In the genomic region with DNA sequence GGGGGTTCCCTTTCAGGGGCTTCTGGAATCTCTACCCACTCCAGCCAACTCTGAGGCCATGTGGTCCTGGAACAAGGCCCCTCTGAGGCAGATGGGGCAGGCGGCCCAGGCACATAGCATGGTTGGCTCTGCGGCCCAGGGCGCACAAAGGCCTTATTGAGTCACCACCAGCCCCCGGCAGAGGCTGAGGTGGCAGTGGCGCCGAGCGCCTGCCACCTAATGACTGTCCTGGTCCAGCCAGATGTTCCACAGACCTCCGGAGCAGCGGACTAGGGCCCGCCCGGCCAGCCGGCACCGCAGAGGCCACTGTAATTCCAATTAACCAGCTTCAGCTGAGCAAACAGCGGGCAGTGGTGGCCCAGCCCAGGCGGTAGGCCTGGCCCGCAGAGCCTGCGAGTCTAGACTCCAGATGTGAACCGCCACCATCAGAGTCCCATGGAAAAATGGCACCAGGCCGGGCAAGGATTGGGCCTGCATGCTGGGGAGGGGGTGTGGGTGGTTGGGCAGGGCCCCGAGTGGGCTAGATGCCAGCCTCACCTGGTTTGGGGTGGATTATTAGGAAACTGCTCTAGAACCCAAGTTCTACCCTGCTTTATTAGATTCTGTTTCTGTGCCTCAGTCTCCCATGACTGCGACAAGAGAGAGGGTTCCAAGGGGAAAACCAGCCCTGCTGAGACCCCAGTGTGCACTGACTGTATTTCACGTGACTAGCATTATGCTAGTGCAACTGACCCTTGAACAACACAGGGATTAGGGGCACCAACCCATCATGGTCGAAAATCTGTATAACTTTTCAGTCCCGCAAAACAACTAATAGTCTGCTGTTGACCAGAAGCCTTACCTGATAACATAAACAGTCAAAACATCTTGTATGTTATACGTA, we compare ENCODE assay signal across 8 cellular contexts. TPM values are rescaled to one million over a fixed set of nuclear protein-coding genes. Genes with fewer than 3 reads are reported as not detected.
DNase-seq lines count a peak whose midpoint lies in the region; ATAC-seq and TF ChIP-seq lines count a peak whose summit lies in the region.

No MANE protein-coding gene starts in this region.

- TF ChIP-seq CTCF in lung (IDR thresholded peaks at IDR 0.05; ENCODE audit: control extremely low read depth, extremely low read depth), result no peak
- no peak for TF ChIP-seq CTCF in thyroid gland (IDR thresholded peaks at IDR 0.05)

- no peaks in the 10 kb centered on the region for H3K27me3 Mint-ChIP-seq in activated T-cell treated with anti-CD3 and anti-CD28 coated beads, Interleukin-2, amount 50 U/mL, for 72 hours (ENCODE audit: low read depth)
- no peaks in the 10 kb centered on the region for H3K27me3 Mint-ChIP-seq in activated naive CD8-positive, alpha-beta T cell

- no peak overlapping the region for H2AFZ ChIP-seq in Karpas-422 (ENCODE audit: low read length)

- no peak overlapping the region for H3K4me3 ChIP-seq in lung
- no peak overlapping the region for H3K4me3 ChIP-seq in thyroid gland (replicated peaks in 1 of 3)
- no peak overlapping the region for H3K4me3 ChIP-seq in Karpas-422 (ENCODE audit: low read length)

- no peaks in the 10 kb centered on the region for H3K9me3 ChIP-seq in lung (ENCODE audit: control insufficient read depth in 2 of 2, insufficient read depth in 1 of 2, low read length in 1 of 2)
- no peaks in the 10 kb centered on the region for H3K9me3 ChIP-seq in thyroid gland
- no peaks in the 10 kb centered on the region for H3K9me3 ChIP-seq in Karpas-422 (ENCODE audit: low read length)

- H3K9me3 Mint-ChIP-seq in activated T-cell treated with anti-CD3 and anti-CD28 coated beads, Interleukin-2, amount 50 U/mL, for 72 hours, result no peaks in the 10 kb centered on the region
- H3K9me3 Mint-ChIP-seq in activated naive CD8-positive, alpha-beta T cell (ENCODE audit: low read depth), result no peaks in the 10 kb centered on the region

- TF ChIP-seq POLR2A in thyroid gland (IDR thresholded peaks at IDR 0.05), result no peak

- H3K27ac Mint-ChIP-seq in activated T-cell treated with anti-CD3 and anti-CD28 coated beads, Interleukin-2, amount 50 U/mL, for 72 hours, result peak overlapping the region; percentile 93
- no peak overlapping the region for H3K27ac Mint-ChIP-seq in activated naive CD8-positive, alpha-beta T cell

- no peak overlapping the region for H3K4me2 ChIP-seq in Karpas-422 (ENCODE audit: low read depth, low read length, poor library complexity, severe bottlenecking)

- no peaks in the 10 kb centered on the region for H3K36me3 Mint-ChIP-seq in activated T-cell treated with anti-CD3 and anti-CD28 coated beads, Interleukin-2, amount 50 U/mL, for 72 hours (ENCODE audit: insufficient read depth in 2 of 2)
- H3K36me3 Mint-ChIP-seq in activated naive CD8-positive, alpha-beta T cell, result no peaks in the 10 kb centered on the region

- no peaks in the 10 kb centered on the region for H3K9me2 ChIP-seq in Karpas-422 (replicated peaks; ENCODE audit: insufficient read depth, low read length)

- H3K4me1 ChIP-seq in lung (ENCODE audit: control insufficient read depth in 2 of 2, insufficient read depth in 2 of 2, low read length in 2 of 2) (peaks cover 0 to 12% of the 10 kb centered on the region in 2 donors), thyroid gland (peaks cover 42 to 76% of the 10 kb centered on the region in 2 donors), Karpas-422 (ENCODE audit: low read length) (peaks cover 18% of the 10 kb centered on the region)

- H3K9ac ChIP-seq in Karpas-422 (ENCODE audit: low read length), result no peak overlapping the region

- H3K4me3 Mint-ChIP-seq in activated T-cell treated with anti-CD3 and anti-CD28 coated beads, Interleukin-2, amount 50 U/mL, for 72 hours, result peak overlapping the region; percentile 86 to 87
- peak overlapping the region; percentile 21 for H3K4me3 Mint-ChIP-seq in activated naive CD8-positive, alpha-beta T cell

- H3K79me2 ChIP-seq in Karpas-422 (ENCODE audit: low read length), result no peaks in the 10 kb centered on the region

- intact Hi-C loops in thyroid gland (cut with DNase I), result no loop called here

- H3K36me3 ChIP-seq in lung (ENCODE audit: control insufficient read depth in 2 of 2, insufficient read depth in 2 of 2, low read length in 2 of 2), result peaks cover 0 to 26% of the 10 kb centered on the region in 2 donors
- no peaks in the 10 kb centered on the region for H3K36me3 ChIP-seq in thyroid gland
- 0 out of 2 replicates have a peak, but pooled peaks cover 3% of the 10 kb centered on the region for H3K36me3 ChIP-seq in Karpas-422 (ENCODE audit: insufficient read depth, low read length)

- WGBS in lung, 2 donors, result 93 to 95% methylated on average over 24 to 25 of the region's 25 CpGs
- WGBS in thyroid gland, 2 donors, result 95 to 97% methylated on average over 8 to 21 of the region's 25 CpGs

- H3K27me3 ChIP-seq in lung (ENCODE audit: control insufficient read depth, insufficient read depth) (no peaks in the 10 kb centered on the region), thyroid gland (no peaks in the 10 kb centered on the region), Karpas-422 (ENCODE audit: low read length) (no peaks in the 10 kb centered on the region)

- H4K20me1 ChIP-seq in Karpas-422 (ENCODE audit: insufficient read depth, low read depth, low read length), result no peaks in the 10 kb centered on the region

- peaks cover 56% of the 10 kb centered on the region for H3K4me1 Mint-ChIP-seq in activated T-cell treated with anti-CD3 and anti-CD28 coated beads, Interleukin-2, amount 50 U/mL, for 72 hours (ENCODE audit: low read depth)
- peaks cover 32% of the 10 kb centered on the region for H3K4me1 Mint-ChIP-seq in activated naive CD8-positive, alpha-beta T cell (ENCODE audit: low read depth)

- peak overlapping the region; percentile 24 to 64 for H3K27ac ChIP-seq in lung (ENCODE audit: low read depth in 1 of 2, low read length in 1 of 2)
- peak overlapping the region; percentile 92 to 96 (median 95) for H3K27ac ChIP-seq in thyroid gland
- H3K27ac ChIP-seq in Karpas-422 (ENCODE audit: low read length), result no peak overlapping the region

- no peak for ATAC-seq in activated T-cell treated with anti-CD3 and anti-CD28 coated beads, Interleukin-2, amount 50 U/mL, for 72 hours (replicated peaks in 1 of 2)
- ATAC-seq in lung (ENCODE audit: insufficient read depth, low FRiP score) (no peak), GM19452 (IDR thresholded peaks at IDR 0.05; ENCODE audit: unreplicated experiment) (no peak)

- no peak for DNase-seq in activated T-cell treated with anti-CD3 and anti-CD28 coated beads, Interleukin-2, amount 50 U/mL, for 72 hours
- no peak for DNase-seq in activated T-cell treated with anti-CD3 and anti-CD28 coated beads for 4 hours
- no peak for DNase-seq in lung (ENCODE audit: low spot score)
- no peak for DNase-seq in thyroid gland
- no peak for DNase-seq in stimulated activated CD4-positive, alpha-beta T cell treated with anti-CD3 and anti-CD28 coated beads, Interleukin-4, amount 100 ng/mL, for 1 hour
- DNase-seq in Karpas-422, result no peak

RNA-seq across cellular contexts. Expression of a gene that starts 34.1 kb away (rescaled TPM):
- total RNA-seq in activated T-cell treated with anti-CD3 and anti-CD28 coated beads, Interleukin-2, amount 50 U/mL, for 72 hours, result 1 to 10 TPM in 1 of 2 donors, under 1 TPM in 1; 0.84 to 2.0 TPM
- 100 to 1,000 TPM; 251 to 389 TPM for total RNA-seq in lung
- 100 to 1,000 TPM; 299 to 824 TPM for polyA plus RNA-seq in lung
- total RNA-seq in thyroid gland, result 1,000 to 10,000 TPM; 1,083 to 1,350 (median 1,205) TPM
- 5.0 TPM in 1 of 2 replicates, not detected in the other for total RNA-seq in Karpas-422 (2014; rRNA removed; shearing (Covaris generic); ENCODE audit: low replicate concordance)

RNA-seq across cellular contexts. Expression of a gene that starts 56.7 kb away (rescaled TPM):
- 100 to 1,000 TPM; 131 to 146 TPM for total RNA-seq in activated T-cell treated with anti-CD3 and anti-CD28 coated beads, Interleukin-2, amount 50 U/mL, for 72 hours
- total RNA-seq in lung (100 to 1,000 TPM in 1 of 2 donors, 10 to 100 TPM in 1; 53.5 to 237 TPM), thyroid gland (100 to 1,000 TPM in 2 of 4 donors, 10 to 100 TPM in 2; 82.8 to 136 (median 111) TPM)
- polyA plus RNA-seq in lung, result 100 to 1,000 TPM; 173 to 249 TPM
- 54.4 and 69.6 TPM in 2 replicates for total RNA-seq in Karpas-422 (2014; rRNA removed; shearing (Covaris generic); ENCODE audit: low replicate concordance)

Comparison
In these comparisons a context has a peak if more than half of its experiments do, and no peak if none do; other contexts are left out.
1. RNA of a gene that starts 34.1 kb away (total RNA-seq): 1,083 to 1,350 TPM in thyroid gland and 251 to 389 TPM in lung; 5.0 TPM in Karpas-422 and 0.84 to 2.0 TPM in activated T-cell treated with anti-CD3 and anti-CD28 coated beads, Interleukin-2, amount 50 U/mL, for 72 hours; every median in the first group is over 10 times any median in the second.